9 cellular contexts compared by ENCODE assay signal in genomic region chr10:4067552-4068254, GRCh38.
DNase-seq lines count a peak whose midpoint lies in the region; ATAC-seq and TF ChIP-seq lines count a peak whose summit lies in the region.
"Had no signal": no experiment of that assay in that cellular context is flagged by ENCODE, and none has a peak within 500 bp of the region (broad histone marks: within the 10 kb centered on the region; RNA-seq: fewer than 3 reads in every experiment).

No MANE protein-coding gene starts in this region.

- H3K9me3 ChIP-seq in stomach (no peaks in the 10 kb centered on the region), Karpas-422 (ENCODE audit: low read length) (no peaks in the 10 kb centered on the region)

- H3K4me1 ChIP-seq in stomach: peaks cover 0 to 15% (median 8%) of the 10 kb centered on the region in 4 donors
- H3K4me1 ChIP-seq in Karpas-422 (ENCODE audit: low read length): no peaks in the 10 kb centered on the region

- H3K27me3 ChIP-seq in stomach (no peaks in the 10 kb centered on the region), Karpas-422 (ENCODE audit: low read length) (no peaks in the 10 kb centered on the region; the same call in 1 of the 2 replicates)

- WGBS in stomach, 5 donors: 41 to 58% (median 53%) methylated on average over 8 of the region's 8 CpGs

- H3K4me3 ChIP-seq in stomach (no peak overlapping the region), Karpas-422 (ENCODE audit: low read length) (no peak overlapping the region)

- TF ChIP-seq CTCF in stomach (IDR thresholded peaks at IDR 0.05): no peak

- peaks cover under 1% of the 10 kb centered on the region for H3K27me3 Mint-ChIP-seq in activated naive CD4-positive, alpha-beta T cell treated with anti-CD3 and anti-CD28 coated beads for 36 hours (ENCODE audit: low read depth)
- peaks cover 4% of the 10 kb centered on the region for H3K27me3 Mint-ChIP-seq in activated naive CD4-positive, alpha-beta T cell treated with anti-CD3 and anti-CD28 coated beads, Interleukin-2, amount 10 ng/mL, durations not matched to agents 7 days and 5 days
- no peaks in the 10 kb centered on the region for H3K27me3 Mint-ChIP-seq in activated naive CD8-positive, alpha-beta T cell treated with anti-CD3 and anti-CD28 coated beads, Interleukin-2, amount 50 U/mL, for 24 hours

- H3K4me2 ChIP-seq in Karpas-422 (ENCODE audit: low read depth, low read length, poor library complexity, severe bottlenecking): no peak overlapping the region

- H3K27ac ChIP-seq in stomach (peak overlapping the region in 3 of 5 donors; percentile 11 to 72 (median 53)), Karpas-422 (ENCODE audit: low read length) (no peak overlapping the region)

- H3K36me3 ChIP-seq in stomach: no peaks in the 10 kb centered on the region
- no peaks in the 10 kb centered on the region for H3K36me3 ChIP-seq in Karpas-422 (ENCODE audit: insufficient read depth, low read length)

- H3K36me3 Mint-ChIP-seq in activated naive CD4-positive, alpha-beta T cell treated with anti-CD3 and anti-CD28 coated beads for 36 hours (ENCODE audit: low read depth): no peaks in the 10 kb centered on the region
- H3K36me3 Mint-ChIP-seq in activated naive CD4-positive, alpha-beta T cell treated with anti-CD3 and anti-CD28 coated beads, Interleukin-2, amount 10 ng/mL, durations not matched to agents 7 days and 5 days: no peaks in the 10 kb centered on the region
- H3K36me3 Mint-ChIP-seq in activated naive CD8-positive, alpha-beta T cell treated with anti-CD3 and anti-CD28 coated beads, Interleukin-2, amount 50 U/mL, for 24 hours (ENCODE audit: low read depth): no peaks in the 10 kb centered on the region
- H3K36me3 Mint-ChIP-seq: CD8-positive, alpha-beta T cell had no signal

- peak; percentile 25 for DNase-seq in activated naive CD4-positive, alpha-beta T cell treated with anti-CD3 and anti-CD28 coated beads for 36 hours
- no peak for DNase-seq in activated naive CD4-positive, alpha-beta T cell treated with anti-CD3 and anti-CD28 coated beads, Interleukin-2, amount 10 ng/mL, durations not matched to agents 7 days and 5 days
- peak; percentile 18 for DNase-seq in activated naive CD8-positive, alpha-beta T cell treated with anti-CD3 and anti-CD28 coated beads, Interleukin-2, amount 50 U/mL, for 24 hours
- DNase-seq in stomach (peak; percentile 36), Karpas-422 (no peak), NCI-H526 (lab: John Stamatoyannopoulos, UW) (no peak)
- DNase-seq: CD8-positive, alpha-beta T cell had no signal

- no peak overlapping the region for H2AFZ ChIP-seq in Karpas-422 (ENCODE audit: low read length)

- no peak for TF ChIP-seq POLR2A in stomach (IDR thresholded peaks at IDR 0.05)

- CTCF ChIA-PET in activated naive CD4-positive, alpha-beta T cell treated with anti-CD3 and anti-CD28 coated beads for 36 hours (lab: Charles Lee): no interaction called here
- CTCF ChIA-PET in activated naive CD4-positive, alpha-beta T cell treated with anti-CD3 and anti-CD28 coated beads, Interleukin-2, amount 10 ng/mL, durations not matched to agents 7 days and 5 days (lab: Charles Lee): no interaction called here

- peaks cover 2% of the 10 kb centered on the region for H3K4me1 Mint-ChIP-seq in activated naive CD4-positive, alpha-beta T cell treated with anti-CD3 and anti-CD28 coated beads for 36 hours (ENCODE audit: low read depth)
- H3K4me1 Mint-ChIP-seq in activated naive CD4-positive, alpha-beta T cell treated with anti-CD3 and anti-CD28 coated beads, Interleukin-2, amount 10 ng/mL, durations not matched to agents 7 days and 5 days: peaks cover 3% of the 10 kb centered on the region
- no peaks in the 10 kb centered on the region for H3K4me1 Mint-ChIP-seq in activated naive CD8-positive, alpha-beta T cell treated with anti-CD3 and anti-CD28 coated beads, Interleukin-2, amount 50 U/mL, for 24 hours

- H3K4me3 Mint-ChIP-seq in activated naive CD4-positive, alpha-beta T cell treated with anti-CD3 and anti-CD28 coated beads for 36 hours: no peak overlapping the region
- H3K4me3 Mint-ChIP-seq in activated naive CD4-positive, alpha-beta T cell treated with anti-CD3 and anti-CD28 coated beads, Interleukin-2, amount 10 ng/mL, durations not matched to agents 7 days and 5 days: no peak overlapping the region
- H3K4me3 Mint-ChIP-seq in activated naive CD8-positive, alpha-beta T cell treated with anti-CD3 and anti-CD28 coated beads, Interleukin-2, amount 50 U/mL, for 24 hours: no peak overlapping the region
- H3K4me3 Mint-ChIP-seq: CD8-positive, alpha-beta T cell had no signal

- H4K20me1 ChIP-seq in Karpas-422 (ENCODE audit: insufficient read depth, low read depth, low read length): no peaks in the 10 kb centered on the region

- ATAC-seq in HG03196 (IDR thresholded peaks at IDR 0.05; ENCODE audit: unreplicated experiment) (peak; percentile 64), GM18858 (IDR thresholded peaks at IDR 0.05; ENCODE audit: unreplicated experiment) (no peak)
- peak; percentile 79 for ATAC-seq in activated naive CD8-positive, alpha-beta T cell treated with anti-CD3 and anti-CD28 coated beads, Interleukin-2, amount 50 U/mL, for 24 hours
- ATAC-seq: CD8-positive, alpha-beta T cell had no signal

- no peaks in the 10 kb centered on the region for H3K9me3 Mint-ChIP-seq in activated naive CD4-positive, alpha-beta T cell treated with anti-CD3 and anti-CD28 coated beads for 36 hours
- no peaks in the 10 kb centered on the region for H3K9me3 Mint-ChIP-seq in activated naive CD4-positive, alpha-beta T cell treated with anti-CD3 and anti-CD28 coated beads, Interleukin-2, amount 10 ng/mL, durations not matched to agents 7 days and 5 days
- H3K9me3 Mint-ChIP-seq in activated naive CD8-positive, alpha-beta T cell treated with anti-CD3 and anti-CD28 coated beads, Interleukin-2, amount 50 U/mL, for 24 hours: no peaks in the 10 kb centered on the region
- H3K9me3 Mint-ChIP-seq: CD8-positive, alpha-beta T cell had no signal

- H3K79me2 ChIP-seq in Karpas-422 (ENCODE audit: low read length): no peaks in the 10 kb centered on the region

- H3K9ac ChIP-seq in Karpas-422 (ENCODE audit: low read length): no peak overlapping the region

- H3K27ac Mint-ChIP-seq in activated naive CD4-positive, alpha-beta T cell treated with anti-CD3 and anti-CD28 coated beads for 36 hours: no peak overlapping the region
- no peak overlapping the region for H3K27ac Mint-ChIP-seq in activated naive CD4-positive, alpha-beta T cell treated with anti-CD3 and anti-CD28 coated beads, Interleukin-2, amount 10 ng/mL, durations not matched to agents 7 days and 5 days
- no peak overlapping the region for H3K27ac Mint-ChIP-seq in activated naive CD8-positive, alpha-beta T cell treated with anti-CD3 and anti-CD28 coated beads, Interleukin-2, amount 50 U/mL, for 24 hours
- H3K27ac Mint-ChIP-seq: CD8-positive, alpha-beta T cell had no signal

- H3K9me2 ChIP-seq in Karpas-422 (replicated peaks; ENCODE audit: insufficient read depth, low read length): no peaks in the 10 kb centered on the region

- intact Hi-C loops in activated naive CD4-positive, alpha-beta T cell treated with anti-CD3 and anti-CD28 coated beads for 36 hours (cut with micrococcal nuclease): loop anchor here (1.0 kb wide), 1 partner anchor 34 kb away; no protein-coding TSS in a partner anchor
- intact Hi-C loops in stomach (cut with DNase I; ENCODE audit: low total_unique reads): no loop called here

- TF ChIP-seq EP300 in stomach (IDR thresholded peaks at IDR 0.05): no peak

Comparison
In these comparisons a context has a peak if more than half of its experiments do, and no peak if none do; other contexts are left out.
1. DNase-seq: peak in activated naive CD4-positive, alpha-beta T cell treated with anti-CD3 and anti-CD28 coated beads for 36 hours (single experiment), activated naive CD8-positive, alpha-beta T cell treated with anti-CD3 and anti-CD28 coated beads, Interleukin-2, amount 50 U/mL, for 24 hours (single experiment) and stomach (single experiment); none in activated naive CD4-positive, alpha-beta T cell treated with anti-CD3 and anti-CD28 coated beads, Interleukin-2, amount 10 ng/mL, durations not matched to agents 7 days and 5 days (single experiment), Karpas-422 (single experiment) and NCI-H526 (0 of 2).